5 cellular contexts compared by ENCODE assay signal in genomic region chr1:52820830-52821229, GRCh38. TPM values are rescaled to one million over a fixed set of nuclear protein-coding genes. Genes with fewer than 3 reads are reported as not detected.
"Had no signal": no experiment of that assay in that cellular context is flagged by ENCODE, and none has a peak within 500 bp of the region (broad histone marks: within the 10 kb centered on the region; RNA-seq: fewer than 3 reads in every experiment).

No MANE protein-coding gene starts in this region.

RNA-seq across cellular contexts. Expression of gene ZYG11A, which starts 21.7 kb away (rescaled TPM):
- total RNA-seq: OCI-LY7, Peyer's patch, Right ventricle myocardium inferior, Right ventricle myocardium superior, SK-MEL-5 had no signal
